Comparison of ENCODE assay signal across 13 cellular contexts in genomic region chr20:33843854-33844253, GRCh38. TPM values are rescaled to one million over a fixed set of nuclear protein-coding genes. Genes with fewer than 3 reads are reported as not detected.
DNase-seq lines count a peak whose midpoint lies in the region; ATAC-seq and TF ChIP-seq lines count a peak whose summit lies in the region.
"Had no signal": no experiment of that assay in that cellular context is flagged by ENCODE, and none has a peak within 500 bp of the region (broad histone marks: within the 10 kb centered on the region; RNA-seq: fewer than 3 reads in every experiment).

No MANE protein-coding gene starts in this region.

- H3K27me3 Mint-ChIP-seq in IgD-negative memory B cell: no peaks in the 10 kb centered on the region

- peak; percentile 75 to 96 for ATAC-seq in activated naive CD4-positive, alpha-beta T cell treated with anti-CD3 and anti-CD28 coated beads, Interleukin-2, amount 50 U/mL, for 72 hours
- ATAC-seq in GM19463 (IDR thresholded peaks at IDR 0.05; ENCODE audit: unreplicated experiment): no peak
- ATAC-seq: psoas muscle had no signal

- no peaks in the 10 kb centered on the region for H3K9me3 ChIP-seq in thymus (ENCODE audit: control insufficient read depth)
- H3K9me3 ChIP-seq: psoas muscle had no signal

- peaks cover 9% of the 10 kb centered on the region for H3K36me3 ChIP-seq in thymus (ENCODE audit: control insufficient read depth, insufficient read depth)

- no peak for TF ChIP-seq CTCF in choroid plexus epithelial cell (conservative IDR thresholded peaks at IDR 0.05; ENCODE audit: low read depth, low read length)
- TF ChIP-seq CTCF in lower leg skin (IDR thresholded peaks at IDR 0.05): no peak

- H3K4me3 Mint-ChIP-seq in IgD-negative memory B cell: peak overlapping the region in 2 of 4 donors; percentile 13 to 77

- H3K9me3 Mint-ChIP-seq in activated naive CD4-positive, alpha-beta T cell treated with anti-CD3 and anti-CD28 coated beads, Interleukin-2, amount 50 U/mL, for 72 hours: no peaks in the 10 kb centered on the region
- H3K9me3 Mint-ChIP-seq in IgD-negative memory B cell: no peaks in the 10 kb centered on the region

- intact Hi-C loops in lower leg skin (cut with DNase I; ENCODE audit: low total_unique reads): no loop called here

- DNase-seq in activated naive CD4-positive, alpha-beta T cell treated with anti-CD3 and anti-CD28 coated beads, Interleukin-2, amount 50 U/mL, for 72 hours (ENCODE audit: low spot score in 2 of 2): peak in 1 of 2 donors; percentile 60
- no peak for DNase-seq in activated naive CD4-positive, alpha-beta T cell (lab: John Stamatoyannopoulos, UW)
- DNase-seq in choroid plexus epithelial cell (ENCODE audit: low read depth): peak; percentile 46
- DNase-seq in DMS79 (lab: John Stamatoyannopoulos, UW): no peak
- no peak for DNase-seq in lower leg skin (ENCODE audit: low spot score in 2 of 2)
- DNase-seq: activated CD4-positive, CD25-positive, alpha-beta regulatory T cell; C1 segment of cervical spinal cord; NCI-H526; psoas muscle had no signal

- H3K36me3 Mint-ChIP-seq in activated naive CD4-positive, alpha-beta T cell treated with anti-CD3 and anti-CD28 coated beads, Interleukin-2, amount 50 U/mL, for 72 hours: peaks cover 0 to 9% of the 10 kb centered on the region in 2 donors
- no peaks in the 10 kb centered on the region for H3K36me3 Mint-ChIP-seq in IgD-negative memory B cell

- WGBS in thymus: 50% methylated on average over 4 of the region's 4 CpGs
- 29 to 35% methylated on average over 4 of the region's 4 CpGs for WGBS in lower leg skin, 2 donors

- no peak overlapping the region for H3K27ac Mint-ChIP-seq in activated naive CD4-positive, alpha-beta T cell treated with anti-CD3 and anti-CD28 coated beads, Interleukin-2, amount 50 U/mL, for 72 hours
- peak overlapping the region; percentile 53 to 80 (median 64) for H3K27ac Mint-ChIP-seq in IgD-negative memory B cell

- H3K4me1 Mint-ChIP-seq in IgD-negative memory B cell: peaks cover 58 to 75% (median 63%) of the 10 kb centered on the region in 3 donors

- H3K4me3 ChIP-seq in choroid plexus epithelial cell (ENCODE audit: low read depth, low read length) (no peak overlapping the region), thymus (ENCODE audit: low read length) (no peak overlapping the region), lower leg skin (ENCODE audit: low read depth, poor library complexity, severe bottlenecking) (no peak overlapping the region)
- H3K4me3 ChIP-seq: coronary artery, psoas muscle had no signal

- peaks cover 68% of the 10 kb centered on the region for H3K4me1 ChIP-seq in thymus (ENCODE audit: control insufficient read depth, insufficient read depth, low read length)

- H3K27ac ChIP-seq in thymus (ENCODE audit: low read depth): peak overlapping the region; percentile 55
- H3K27ac ChIP-seq: coronary artery, psoas muscle had no signal

- no peak for TF ChIP-seq POLR2A in lower leg skin (IDR thresholded peaks at IDR 0.05)

- no peaks in the 10 kb centered on the region for H3K27me3 ChIP-seq in thymus (ENCODE audit: control insufficient read depth, insufficient read depth)

RNA-seq across cellular contexts. Expression of gene CHMP4B, which starts 32.7 kb away (rescaled TPM):
- total RNA-seq in activated naive CD4-positive, alpha-beta T cell treated with anti-CD3 and anti-CD28 coated beads, Interleukin-2, amount 50 U/mL, for 72 hours: 10 to 100 TPM; 80.0 to 81.4 TPM
- 11.8 TPM for polyA plus RNA-seq in IgD-negative memory B cell
- polyA plus RNA-seq in thymus: 130 TPM
- 100 to 1,000 TPM in 2 of 4 donors, 10 to 100 TPM in 2; 92.9 to 113 (median 105) TPM for total RNA-seq in lower leg skin

Comparison
In these comparisons a context has a peak if more than half of its experiments do, and no peak if none do; other contexts are left out.
1. H3K27ac Mint-ChIP-seq: peak in IgD-negative memory B cell (3 of 3); none in activated naive CD4-positive, alpha-beta T cell treated with anti-CD3 and anti-CD28 coated beads, Interleukin-2, amount 50 U/mL, for 72 hours (0 of 2).